In the genomic region with DNA sequence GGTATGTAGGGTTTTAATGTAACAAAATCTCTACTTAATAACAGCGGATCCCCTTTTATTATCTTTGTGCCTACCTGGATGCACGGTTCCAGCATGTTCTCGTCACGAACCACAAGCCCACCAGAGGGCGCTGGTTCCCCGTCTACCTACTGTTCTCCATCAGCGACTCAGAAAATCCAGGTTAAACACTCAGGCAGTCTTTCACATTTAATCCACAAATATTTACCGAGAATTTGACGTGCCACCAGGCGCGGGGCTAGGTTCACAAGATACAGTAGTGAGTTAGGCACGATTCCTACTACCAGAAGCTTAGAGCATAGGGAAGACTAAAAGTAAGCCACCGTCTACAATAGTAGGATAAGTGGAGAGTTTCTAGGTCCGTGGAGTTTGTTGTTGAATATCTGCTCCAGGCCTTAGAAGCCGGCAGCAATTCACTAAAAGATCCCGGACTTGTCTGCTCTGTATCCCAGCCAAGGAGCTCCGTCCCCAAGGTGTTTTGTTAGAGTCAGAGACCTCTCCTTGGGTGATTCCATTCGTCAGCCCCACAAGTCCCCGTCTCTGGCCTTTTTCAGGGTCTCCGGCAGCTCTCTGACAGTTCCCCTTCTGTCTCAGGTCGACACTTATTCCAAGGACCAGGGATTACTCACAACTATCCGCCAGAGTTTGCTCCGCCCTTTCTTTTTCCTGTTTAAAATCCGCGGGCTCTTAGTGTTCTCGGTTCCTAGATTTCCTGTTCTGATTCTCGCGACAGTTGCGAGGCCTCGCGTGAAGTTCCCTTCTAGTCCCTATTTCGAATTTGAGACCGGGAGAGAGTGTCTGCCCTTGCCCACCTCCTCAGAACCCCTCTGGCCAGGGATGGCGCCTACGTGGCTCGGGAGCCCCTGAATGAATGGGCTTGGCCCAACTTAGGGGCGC, we compare ENCODE assay signal across 8 cellular contexts. TPM values are rescaled to one million over a fixed set of nuclear protein-coding genes. Genes with fewer than 3 reads are reported as not detected.
A peak's percentile ranks its signal among the peaks of the same experiment; 100 is the strongest.
DNase-seq lines count a peak whose midpoint lies in the region; ATAC-seq, FAIRE-seq and TF ChIP-seq lines count a peak whose summit lies in the region.

No MANE protein-coding gene starts in this region.

- H3K9ac ChIP-seq in keratinocyte (ENCODE audit: control insufficient read depth, extremely low read depth, insufficient read depth, low read length), result peak overlapping the region; percentile 98

- peak overlapping the region; percentile 96 for H3K4me2 ChIP-seq in keratinocyte (ENCODE audit: control insufficient read depth, extremely low read depth, insufficient read depth, low read depth, low read length)

- peak overlapping the region; percentile 98 for H3K27ac ChIP-seq in AG04450 (ENCODE audit: low read depth, low read length)
- H3K27ac ChIP-seq in caudate nucleus (ENCODE audit: low read depth, low read length), result peak overlapping the region; percentile 99
- H3K27ac ChIP-seq in keratinocyte (ENCODE audit: control insufficient read depth, insufficient read depth, low read length), result peak overlapping the region; percentile 97

- TF ChIP-seq CTCF in AG04450 (IDR thresholded peaks at IDR 0.05; ENCODE audit: low read depth, low read length), result peak; percentile 88
- TF ChIP-seq CTCF in WI38 (IDR thresholded peaks at IDR 0.05; ENCODE audit: low read depth, low read length), result peak; percentile 78
- peak; percentile 82 to 92 (median 88) for TF ChIP-seq CTCF in keratinocyte (optimal IDR thresholded peaks at IDR 0.05 in 1 of 3, IDR thresholded peaks at IDR 0.05 in 1 of 3, conservative IDR thresholded peaks at IDR 0.05 in 1 of 3; ENCODE audit: extremely low read depth in 1 of 3, insufficient read depth in 2 of 3, low read length in 3 of 3)

- no peaks in the 10 kb centered on the region for H4K20me1 ChIP-seq in keratinocyte (ENCODE audit: control insufficient read depth, extremely low read depth, insufficient read depth, low read length)

- H2AFZ ChIP-seq in keratinocyte (ENCODE audit: control insufficient read depth, low read length), result peak overlapping the region; percentile 100

- peaks cover 17% of the 10 kb centered on the region for H3K4me1 ChIP-seq in keratinocyte (ENCODE audit: control insufficient read depth, extremely low read depth, insufficient read depth, low read length)

- no peaks in the 10 kb centered on the region for H3K36me3 ChIP-seq in keratinocyte (ENCODE audit: control insufficient read depth in 2 of 2, extremely low read depth in 1 of 2, insufficient read depth in 2 of 2, low read length in 2 of 2)

- peak; percentile 23 for FAIRE-seq in keratinocyte (lab: Jason Lieb, UNC)

- H3K9me1 ChIP-seq in keratinocyte (ENCODE audit: control insufficient read depth, extremely low read depth, insufficient read depth, low read length), result no peaks in the 10 kb centered on the region

- peaks cover 6% of the 10 kb centered on the region for H3K79me2 ChIP-seq in keratinocyte (ENCODE audit: control insufficient read depth, insufficient read depth, low read length)

- ATAC-seq in GM18867 (IDR thresholded peaks at IDR 0.05; ENCODE audit: unreplicated experiment) (peak; percentile 34), HG03135 (IDR thresholded peaks at IDR 0.05; ENCODE audit: unreplicated experiment) (peak; percentile 41)

- POLR2A ChIA-PET in AG04450 (lab: Yijun Ruan, JAX), result interaction anchor here (1.0 to 4.0 kb wide), 11 partner anchors 8 to 82 kb away, joined by 3 to 30 read pairs (median 5); no protein-coding TSS in a partner anchor

- peak; percentile 85 for DNase-seq in AG04450 (ENCODE audit: low read depth, low spot score)
- peak; percentile 78 for DNase-seq in NCI-H2196 (lab: John Stamatoyannopoulos, UW; ENCODE audit: unreplicated experiment)
- DNase-seq in caudate nucleus (lab: John Stamatoyannopoulos, UW), result peak in 60 of 61 donors; percentile 9 to 96 (median 80)
- peak; percentile 88 for DNase-seq in keratinocyte (ENCODE audit: low read depth, low spot score)
- peak; percentile 80 to 91 (median 88) for DNase-seq in stimulated activated CD4-positive, alpha-beta T cell treated with anti-CD3 and anti-CD28 coated beads, Interleukin-12 subunit alpha, Interleukin-12 subunit beta, amount 100 ng/mL, for 48 hours (ENCODE audit: low read depth in 2 of 3, low spot score in 1 of 3)

- CTCF ChIA-PET in AG04450 (lab: Charles Lee), result interaction anchor here (0.7 to 16.2 kb wide), 10 partner anchors 9 to 91 kb away, joined by 3 to 414 read pairs (median 6); no protein-coding TSS in a partner anchor

- H3K27me3 ChIP-seq in AG04450 (ENCODE audit: control insufficient read depth, insufficient read depth, low read length), result no peaks in the 10 kb centered on the region
- H3K27me3 ChIP-seq in keratinocyte (ENCODE audit: control insufficient read depth, extremely low read depth, insufficient read depth, low read length), result peaks cover 26% of the 10 kb centered on the region

- peak overlapping the region; percentile 100 for H3K4me3 ChIP-seq in AG04450 (ENCODE audit: low read depth, low read length)
- peak overlapping the region; percentile 87 for H3K4me3 ChIP-seq in WI38 (ENCODE audit: low read depth, low read length)
- H3K4me3 ChIP-seq in keratinocyte (ENCODE audit: control insufficient read depth in 2 of 3, extremely low read depth in 1 of 3, insufficient read depth in 2 of 3, low read depth in 1 of 3, low read length in 3 of 3), result peak overlapping the region; percentile 85 to 96 (median 95)

- H3K9me3 ChIP-seq in AG04450 (ENCODE audit: control insufficient read depth, insufficient read depth, low read length) (no peaks in the 10 kb centered on the region; the same call in 1 of the 2 replicates), keratinocyte (ENCODE audit: control insufficient read depth, low read depth, low read length) (no peaks in the 10 kb centered on the region)

- dilution Hi-C loops in keratinocyte (cut with MboI; ENCODE audit: extremely low pct_ligation_motif_present, low sequenced_read_pairs), result no loop called here

RNA-seq across cellular contexts. Expression of gene KAZALD1, which starts 1.5 kb away (rescaled TPM):
- polyA plus RNA-seq in AG04450 (2011; rRNA removed) (10.8 and 14.1 TPM in 2 replicates), keratinocyte (0.08 to 0.18 TPM (median 0.18 TPM) in 3 replicates)
- 10.9 and 11.3 TPM in 2 replicates for polyA minus RNA-seq in AG04450 (2011; rRNA and poly(A)+ RNA removed)
- 0.40 TPM for polyA plus RNA-seq in keratinocyte (2011; ENCODE audit: low read depth)
- 0.06 and 0.07 TPM in 2 replicates for polyA plus RNA-seq in keratinocyte (2011; cell fraction: cytosol; rRNA removed)
- polyA plus RNA-seq in keratinocyte (2011; cell fraction: nucleus; rRNA removed), result 0.11 TPM in 1 of 2 replicates, not detected in the other
- polyA plus RNA-seq in keratinocyte (2012; ENCODE audit: low replicate concordance), result 0.18 and 0.72 TPM in 2 replicates
- 0.36 to 0.38 TPM in 2 of 3 replicates, not detected in the other for polyA minus RNA-seq in keratinocyte
- 0.96 TPM for polyA minus RNA-seq in keratinocyte (2011; cell fraction: cytosol; rRNA and poly(A)+ RNA removed)
- polyA minus RNA-seq in keratinocyte (2011; cell fraction: nucleus; rRNA and poly(A)+ RNA removed), result not detected in 2 replicates

RNA-seq across cellular contexts. Expression of gene SFXN3, which starts 29.3 kb away (rescaled TPM):
- 77.8 and 87.0 TPM in 2 replicates for polyA plus RNA-seq in AG04450 (2011; rRNA removed)
- polyA minus RNA-seq in AG04450 (2011; rRNA and poly(A)+ RNA removed), result 106 and 126 TPM in 2 replicates
- 77.0 to 102 TPM (median 78.7 TPM) in 3 replicates for polyA plus RNA-seq in keratinocyte
- polyA plus RNA-seq in keratinocyte (2011; ENCODE audit: low read depth), result 16.3 TPM
- 46.8 and 54.3 TPM in 2 replicates for polyA plus RNA-seq in keratinocyte (2011; cell fraction: cytosol; rRNA removed)
- polyA plus RNA-seq in keratinocyte (2011; cell fraction: nucleus; rRNA removed), result 223 and 238 TPM in 2 replicates
- polyA plus RNA-seq in keratinocyte (2012; ENCODE audit: low replicate concordance), result 29.7 and 42.9 TPM in 2 replicates
- 101 to 143 TPM (median 111 TPM) in 3 replicates for polyA minus RNA-seq in keratinocyte
- polyA minus RNA-seq in keratinocyte (2011; cell fraction: cytosol; rRNA and poly(A)+ RNA removed), result 110 TPM
- polyA minus RNA-seq in keratinocyte (2011; cell fraction: nucleus; rRNA and poly(A)+ RNA removed), result 45.5 and 69.4 TPM in 2 replicates

RNA-seq across cellular contexts. Expression of gene PDZD7, which starts 29.4 kb away (rescaled TPM):
- 0.27 and 0.60 TPM in 2 replicates for polyA plus RNA-seq in AG04450 (2011; rRNA removed)
- 0.26 and 0.37 TPM in 2 replicates for polyA minus RNA-seq in AG04450 (2011; rRNA and poly(A)+ RNA removed)
- polyA plus RNA-seq in keratinocyte, result 0.31 to 0.54 TPM (median 0.54 TPM) in 3 replicates
- 0.10 TPM for polyA plus RNA-seq in keratinocyte (2011; ENCODE audit: low read depth)
- polyA plus RNA-seq in keratinocyte (2011; cell fraction: cytosol; rRNA removed), result 0.15 and 0.34 TPM in 2 replicates
- 1.1 and 1.2 TPM in 2 replicates for polyA plus RNA-seq in keratinocyte (2011; cell fraction: nucleus; rRNA removed)
- polyA plus RNA-seq in keratinocyte (2012; ENCODE audit: low replicate concordance), result 0.34 and 1.0 TPM in 2 replicates
- 0.20 to 0.40 TPM in 2 of 3 replicates, not detected in the other for polyA minus RNA-seq in keratinocyte
- polyA minus RNA-seq in keratinocyte (2011; cell fraction: cytosol; rRNA and poly(A)+ RNA removed), result not detected
- 0.11 and 0.78 TPM in 2 replicates for polyA minus RNA-seq in keratinocyte (2011; cell fraction: nucleus; rRNA and poly(A)+ RNA removed)

Comparison
In these comparisons a context has a peak if more than half of its experiments do, and no peak if none do; other contexts are left out.
1. Peak in every context shown above with its lines: DNase-seq, ATAC-seq, H3K4me3 ChIP-seq and H3K27ac ChIP-seq.